Comparison of ENCODE assay signal across 12 cellular contexts in genomic region chr17:46027326-46028325, GRCh38. TPM values are rescaled to one million over a fixed set of nuclear protein-coding genes. Genes with fewer than 3 reads are reported as not detected.
DNase-seq lines count a peak whose midpoint lies in the region; ATAC-seq, FAIRE-seq and TF ChIP-seq lines count a peak whose summit lies in the region.
"Had no signal": no experiment of that assay in that cellular context is flagged by ENCODE, and none has a peak within 500 bp of the region (broad histone marks: within the 10 kb centered on the region; RNA-seq: fewer than 3 reads in every experiment).

No MANE protein-coding gene starts in this region.

- H3K4me1 Mint-ChIP-seq in CD8-positive, alpha-beta memory T cell, result peaks cover 16 to 26% (median 18%) of the 10 kb centered on the region in 3 donors
- peaks cover 34 to 47% (median 42%) of the 10 kb centered on the region in 3 donors for H3K4me1 Mint-ChIP-seq in naive B cell

- no peaks in the 10 kb centered on the region for H3K9me3 Mint-ChIP-seq in CD8-positive, alpha-beta memory T cell
- no peaks in the 10 kb centered on the region for H3K9me3 Mint-ChIP-seq in naive B cell

- H3K9ac ChIP-seq in colonic mucosa (ENCODE audit: low read depth in 2 of 2, low read length in 2 of 2), result no peak overlapping the region

- no TSS peak for BruUV-seq in OCI-LY7 (replicated peaks; lab: Mats Ljungman, UMichigan)

- no peak for TF ChIP-seq CTCF in adrenal gland (IDR thresholded peaks at IDR 0.05)
- TF ChIP-seq CTCF in colonic mucosa (IDR thresholded peaks at IDR 0.05), result no peak
- no peak for TF ChIP-seq CTCF in OCI-LY7 (conservative IDR thresholded peaks at IDR 0.05; ENCODE audit: low read length)

- H3K9me3 ChIP-seq in CD8-positive, alpha-beta memory T cell (ENCODE audit: low read length), result no peaks in the 10 kb centered on the region
- H3K9me3 ChIP-seq in adrenal gland (replicated peaks in 1 of 3), result no peaks in the 10 kb centered on the region
- no peaks in the 10 kb centered on the region for H3K9me3 ChIP-seq in colonic mucosa
- no peaks in the 10 kb centered on the region for H3K9me3 ChIP-seq in OCI-LY7 (ENCODE audit: low read length)

- no peak overlapping the region for H3K4me2 ChIP-seq in OCI-LY7 (ENCODE audit: low read length)

- DNase-seq in CD8-positive, alpha-beta memory T cell, result no peak
- DNase-seq in HTR-8/SVneo (ENCODE audit: insufficient read length, low spot score), result no peak
- DNase-seq in adrenal gland, result peak in 1 of 7 donors; percentile 51
- DNase-seq in naive B cell, result no peak
- no peak for DNase-seq in colonic mucosa
- DNase-seq in AG08395 (ENCODE audit: low spot score), result no peak
- DNase-seq in OCI-LY7 (ENCODE audit: low spot score), result no peak
- DNase-seq: GOT3 had no signal

- FAIRE-seq in HTR-8/SVneo (lab: Jason Lieb, UNC), result peak; percentile 49
- FAIRE-seq: keratinocyte had no signal

- peaks cover 39% of the 10 kb centered on the region for H3K36me3 ChIP-seq in CD8-positive, alpha-beta memory T cell (ENCODE audit: insufficient read depth, low read length)
- H3K36me3 ChIP-seq in adrenal gland (replicated peaks in 1 of 2) (peaks cover 0 to 35% of the 10 kb centered on the region in 2 donors), colonic mucosa (peaks cover 10% of the 10 kb centered on the region), OCI-LY7 (ENCODE audit: insufficient read depth, low read length) (peaks cover 61% of the 10 kb centered on the region)

- H3K36me3 Mint-ChIP-seq in CD8-positive, alpha-beta memory T cell, result peaks cover 0 to 59% (median 20%) of the 10 kb centered on the region in 3 donors
- peaks cover 21 to 23% of the 10 kb centered on the region in 2 donors for H3K36me3 Mint-ChIP-seq in naive B cell

- no peaks in the 10 kb centered on the region for H3K9me2 ChIP-seq in OCI-LY7 (ENCODE audit: insufficient read depth, low read length)

- no peaks in the 10 kb centered on the region for H3K79me2 ChIP-seq in OCI-LY7 (ENCODE audit: insufficient read depth, low read depth, low read length)

- 74 to 81% (median 80%) methylated on average over 10 to 11 of the region's 11 CpGs for WGBS in adrenal gland, 4 donors

- no peak for TF ChIP-seq POLR2A in adrenal gland (IDR thresholded peaks at IDR 0.05)

- H3K27ac Mint-ChIP-seq in CD8-positive, alpha-beta memory T cell, result peak overlapping the region in 7 of 8 donors; percentile 44 to 93 (median 70)
- peak overlapping the region in 5 of 6 donors; percentile 25 to 83 (median 52) for H3K27ac Mint-ChIP-seq in naive B cell

- H3K4me1 ChIP-seq in CD8-positive, alpha-beta memory T cell (ENCODE audit: insufficient read depth, low read length), result no peaks in the 10 kb centered on the region
- H3K4me1 ChIP-seq in adrenal gland (replicated peaks in 1 of 2) (peaks cover 8 to 31% of the 10 kb centered on the region in 2 donors), colonic mucosa (no peaks in the 10 kb centered on the region), OCI-LY7 (ENCODE audit: insufficient read depth, low read length, poor library complexity, severe bottlenecking) (peaks cover 10% of the 10 kb centered on the region)

- no peak overlapping the region for H2AFZ ChIP-seq in OCI-LY7 (ENCODE audit: low read length)

- H4K20me1 ChIP-seq in OCI-LY7 (ENCODE audit: insufficient read depth, low read length), result no peaks in the 10 kb centered on the region

- ATAC-seq in naive B cell (ENCODE audit: low read depth in 2 of 2) (no peak), HG02938 (IDR thresholded peaks at IDR 0.05; ENCODE audit: unreplicated experiment) (no peak)

- H3K4me3 Mint-ChIP-seq in CD8-positive, alpha-beta memory T cell, result no peak overlapping the region
- peak overlapping the region in 2 of 8 donors; percentile 5 to 62 for H3K4me3 Mint-ChIP-seq in naive B cell

- H3K27me3 Mint-ChIP-seq in CD8-positive, alpha-beta memory T cell, result peaks cover 0 to 2% of the 10 kb centered on the region in 2 donors
- H3K27me3 Mint-ChIP-seq in naive B cell, result no peaks in the 10 kb centered on the region

- no peaks in the 10 kb centered on the region for H3K27me3 ChIP-seq in CD8-positive, alpha-beta memory T cell (ENCODE audit: insufficient read depth, low read length, poor library complexity, severe bottlenecking)
- H3K27me3 ChIP-seq in adrenal gland (no peaks in the 10 kb centered on the region), colonic mucosa (no peaks in the 10 kb centered on the region)

- H3K27ac ChIP-seq in CD8-positive, alpha-beta memory T cell (ENCODE audit: low read depth, low read length), result no peak overlapping the region
- H3K27ac ChIP-seq in adrenal gland, result peak overlapping the region in 3 of 5 donors; percentile 26 to 75 (median 41)
- no peak overlapping the region for H3K27ac ChIP-seq in colonic mucosa
- H3K27ac ChIP-seq in OCI-LY7 (ENCODE audit: low read depth, low read length, poor library complexity, severe bottlenecking), result no peak overlapping the region

- POLR2A ChIA-PET in CD8-positive, alpha-beta memory T cell (lab: Charles Lee), result no interaction called here
- POLR2A ChIA-PET in OCI-LY7 (lab: Charles Lee), result no interaction called here

- CTCF ChIA-PET in CD8-positive, alpha-beta memory T cell (lab: Charles Lee), result interaction anchor here (1.2 to 1.9 kb wide), 2 partner anchors 25 to 159 kb away, joined by 3 to 6 read pairs; no protein-coding TSS in a partner anchor
- CTCF ChIA-PET in OCI-LY7 (lab: Charles Lee; ENCODE audit: unreplicated experiment), result no interaction called here

- intact Hi-C loops in adrenal gland (cut with DNase I) (no loop called here), colonic mucosa (cut with DNase I) (no loop called here), OCI-LY7 (cut with micrococcal nuclease; ENCODE audit: unreplicated experiment) (no loop called here)

- no peak overlapping the region for H3K4me3 ChIP-seq in CD8-positive, alpha-beta memory T cell (ENCODE audit: low read length)
- H3K4me3 ChIP-seq in adrenal gland (no peak overlapping the region), colonic mucosa (no peak overlapping the region), OCI-LY7 (ENCODE audit: low read depth, low read length, poor library complexity, severe bottlenecking) (no peak overlapping the region)

RNA-seq across cellular contexts. Expression of gene STH, which starts 28.6 kb away (rescaled TPM):
- total RNA-seq in CD8-positive, alpha-beta memory T cell, result not detected
- not detected for polyA plus RNA-seq in CD8-positive, alpha-beta memory T cell
- total RNA-seq in adrenal gland (not detected), colonic mucosa (not detected), OCI-LY7 (2022) (not detected in 2 replicates)
- polyA plus RNA-seq in adrenal gland (not detected), naive B cell (ENCODE audit: low read depth in 6 of 6) (not detected)
- total RNA-seq in OCI-LY7 (2014; rRNA removed; shearing (Covaris generic)), result not detected in 2 replicates
- total RNA-seq: pulmonary artery endothelial cell had no signal
- polyA plus RNA-seq: esophagus, keratinocyte had no signal

Comparison
In these comparisons a context has a peak if more than half of its experiments do, and no peak if none do; other contexts are left out.
1. H3K27ac ChIP-seq: peak in adrenal gland (3 of 5); none in CD8-positive, alpha-beta memory T cell (single experiment), colonic mucosa (single experiment) and OCI-LY7 (single experiment).